Comparison of ENCODE assay signal across 1 cellular context in the genomic region with DNA sequence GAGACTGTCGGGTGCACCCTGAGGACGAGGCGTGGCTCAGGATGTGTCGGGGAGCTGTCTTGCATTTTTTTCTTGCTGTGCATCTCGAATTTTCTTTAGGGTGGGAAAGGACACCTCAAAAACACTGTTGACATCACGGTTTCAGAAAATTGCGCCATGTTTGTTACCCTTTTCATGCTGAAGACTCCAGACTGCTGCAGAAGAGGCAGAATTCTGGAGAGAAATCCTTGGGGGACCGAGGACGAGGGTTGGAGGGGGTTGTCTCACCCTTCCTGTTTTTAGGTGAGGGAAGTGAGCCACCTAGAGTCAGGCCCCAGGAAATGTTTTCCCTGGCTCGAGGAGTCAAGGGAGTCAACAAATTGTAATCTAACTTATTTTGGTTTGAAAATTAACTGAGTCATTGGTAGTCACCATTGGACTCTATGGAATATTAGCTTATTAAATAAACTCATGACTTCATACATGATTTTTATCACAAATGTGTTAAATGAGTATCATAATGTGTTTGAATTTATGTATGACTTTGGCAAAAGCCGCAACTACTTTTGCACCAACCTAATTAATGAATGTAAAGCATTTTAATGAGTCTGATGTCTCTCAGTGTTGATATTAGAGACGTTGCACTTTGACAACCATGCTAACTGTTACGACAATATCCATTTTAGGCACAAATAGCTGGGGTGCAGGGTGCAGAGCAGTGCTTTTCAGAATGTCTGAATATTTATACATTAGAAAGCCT.
TF ChIP-seq lines count a peak whose summit lies in the region.

No MANE protein-coding gene starts in this region.

TF ChIP-seq in HEK293, 187 proteins besides CTCF, POLR2A, EP300 and RAD21 (continued from another document):
- TF ChIP-seq, protein P1, sequence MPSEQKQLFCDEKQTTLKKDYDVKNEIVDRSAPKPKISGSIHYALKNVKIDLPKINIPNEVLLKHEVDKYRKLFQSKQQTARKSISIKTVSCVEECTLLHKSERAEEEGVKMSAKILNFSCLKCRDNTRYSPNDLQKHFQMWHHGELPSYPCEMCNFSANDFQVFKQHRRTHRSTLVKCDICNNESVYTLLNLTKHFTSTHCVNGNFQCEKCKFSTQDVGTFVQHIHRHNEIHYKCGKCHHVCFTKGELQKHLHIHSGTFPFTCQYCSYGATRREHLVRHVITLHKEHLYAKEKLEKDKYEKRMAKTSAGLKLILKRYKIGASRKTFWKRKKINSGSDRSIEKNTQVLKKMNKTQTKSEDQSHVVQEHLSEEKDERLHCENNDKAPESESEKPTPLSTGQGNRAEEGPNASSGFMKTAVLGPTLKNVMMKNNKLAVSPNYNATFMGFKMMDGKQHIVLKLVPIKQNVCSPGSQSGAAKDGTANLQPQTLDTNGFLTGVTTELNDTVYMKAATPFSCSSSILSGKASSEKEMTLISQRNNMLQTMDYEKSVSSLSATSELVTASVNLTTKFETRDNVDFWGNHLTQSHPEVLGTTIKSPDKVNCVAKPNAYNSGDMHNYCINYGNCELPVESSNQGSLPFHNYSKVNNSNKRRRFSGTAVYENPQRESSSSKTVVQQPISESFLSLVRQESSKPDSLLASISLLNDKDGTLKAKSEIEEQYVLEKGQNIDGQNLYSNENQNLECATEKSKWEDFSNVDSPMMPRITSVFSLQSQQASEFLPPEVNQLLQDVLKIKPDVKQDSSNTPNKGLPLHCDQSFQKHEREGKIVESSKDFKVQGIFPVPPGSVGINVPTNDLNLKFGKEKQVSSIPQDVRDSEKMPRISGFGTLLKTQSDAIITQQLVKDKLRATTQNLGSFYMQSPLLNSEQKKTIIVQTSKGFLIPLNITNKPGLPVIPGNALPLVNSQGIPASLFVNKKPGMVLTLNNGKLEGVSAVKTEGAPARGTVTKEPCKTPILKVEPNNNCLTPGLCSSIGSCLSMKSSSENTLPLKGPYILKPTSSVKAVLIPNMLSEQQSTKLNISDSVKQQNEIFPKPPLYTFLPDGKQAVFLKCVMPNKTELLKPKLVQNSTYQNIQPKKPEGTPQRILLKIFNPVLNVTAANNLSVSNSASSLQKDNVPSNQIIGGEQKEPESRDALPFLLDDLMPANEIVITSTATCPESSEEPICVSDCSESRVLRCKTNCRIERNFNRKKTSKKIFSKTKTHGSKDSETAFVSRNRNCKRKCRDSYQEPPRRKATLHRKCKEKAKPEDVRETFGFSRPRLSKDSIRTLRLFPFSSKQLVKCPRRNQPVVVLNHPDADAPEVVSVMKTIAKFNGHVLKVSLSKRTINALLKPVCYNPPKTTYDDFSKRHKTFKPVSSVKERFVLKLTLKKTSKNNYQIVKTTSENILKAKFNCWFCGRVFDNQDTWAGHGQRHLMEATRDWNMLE (tag by site-specific recombination; conservative IDR thresholded peaks at IDR 0.05; ENCODE audit: low read depth), result 0 out of 2 replicates have a peak, but pooled peaks have one; percentile 15
- TF ChIP-seq ZNF391 (tag by site-specific recombination; IDR thresholded peaks at IDR 0.05; ENCODE audit: borderline replicate concordance, low read depth), result no peak
- TF ChIP-seq ZNF626 (tag by site-specific recombination; IDR thresholded peaks at IDR 0.05), result no peak
- no peak for TF ChIP-seq ZFP41 (tag by site-specific recombination; IDR thresholded peaks at IDR 0.05; ENCODE audit: borderline replicate concordance)
- TF ChIP-seq ZNF239 (tag by site-specific recombination; IDR thresholded peaks at IDR 0.05), result no peak
- no peak for TF ChIP-seq ZNF146 (tag by site-specific recombination; IDR thresholded peaks at IDR 0.05)
- no peak for TF ChIP-seq ZNF76 (tag by site-specific recombination; IDR thresholded peaks at IDR 0.05; ENCODE audit: borderline replicate concordance, low read depth)
- TF ChIP-seq ZNF530 (tag by site-specific recombination; IDR thresholded peaks at IDR 0.05; ENCODE audit: low read depth), result no peak
- TF ChIP-seq, protein P2, sequence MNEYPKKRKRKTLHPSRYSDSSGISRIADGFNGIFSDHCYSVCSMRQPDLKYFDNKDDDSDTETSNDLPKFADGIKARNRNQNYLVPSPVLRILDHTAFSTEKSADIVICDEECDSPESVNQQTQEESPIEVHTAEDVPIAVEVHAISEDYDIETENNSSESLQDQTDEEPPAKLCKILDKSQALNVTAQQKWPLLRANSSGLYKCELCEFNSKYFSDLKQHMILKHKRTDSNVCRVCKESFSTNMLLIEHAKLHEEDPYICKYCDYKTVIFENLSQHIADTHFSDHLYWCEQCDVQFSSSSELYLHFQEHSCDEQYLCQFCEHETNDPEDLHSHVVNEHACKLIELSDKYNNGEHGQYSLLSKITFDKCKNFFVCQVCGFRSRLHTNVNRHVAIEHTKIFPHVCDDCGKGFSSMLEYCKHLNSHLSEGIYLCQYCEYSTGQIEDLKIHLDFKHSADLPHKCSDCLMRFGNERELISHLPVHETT (tag by site-specific recombination; IDR thresholded peaks at IDR 0.05), result no peak
